Comparison of ENCODE assay signal across 26 cellular contexts in genomic region chr20:8242066-8242465, GRCh38.
"Had no signal": no experiment of that assay in that cellular context is flagged by ENCODE, and none has a peak within 500 bp of the region (broad histone marks: within the 10 kb centered on the region; RNA-seq: fewer than 3 reads in every experiment).

No MANE protein-coding gene starts in this region.

- H3K4me1 ChIP-seq: ascending aorta, foreskin keratinocyte, prostate gland, thyroid gland had no signal

- FAIRE-seq: endothelial cell of umbilical vein had no signal

- H3K4me3 ChIP-seq: ascending aorta, left lung, ovary, prostate gland, smooth muscle cell, thyroid gland, upper lobe of left lung, vagina had no signal

- H3K4me2 ChIP-seq: smooth muscle cell had no signal

- H3K27me3 ChIP-seq: ascending aorta, foreskin keratinocyte, left lung, ovary, thyroid gland, upper lobe of left lung, vagina had no signal

- H3K36me3 ChIP-seq: ascending aorta, left lung, ovary, prostate gland, thyroid gland, upper lobe of left lung, vagina, WERI-Rb-1 had no signal

- DNase-seq: activated CD4-positive, alpha-beta memory T cell treated with anti-CD3 and anti-CD28 coated beads, Interleukin-2, amount 10 ng/mL, durations not matched to agents 7 days and 5 days; activated CD4-positive, alpha-beta T cell treated with anti-CD3 and anti-CD28 coated beads, Interleukin-2, amount 10 ng/mL, durations not matched to agents 7 days and 5 days; activated CD4-positive, CD25-positive, alpha-beta regulatory T cell treated with anti-CD3 and anti-CD28 coated beads, Interleukin-2, amount 50 U/mL, for 72 hours; activated CD8-positive, alpha-beta memory T cell treated with anti-CD3 and anti-CD28 coated beads, Interleukin-2, amount 50 U/mL, for 48 hours; activated gamma-delta T cell; activated naive CD4-positive, alpha-beta T cell treated with anti-CD3 and anti-CD28 coated beads, Interleukin-2, amount 10 ng/mL, durations not matched to agents 7 days and 5 days; activated naive CD8-positive, alpha-beta T cell treated with anti-CD3 and anti-CD28 coated beads, Interleukin-2, amount 10 ng/mL, durations not matched to agents 7 days and 5 days; activated T-cell treated with anti-CD3 and anti-CD28 coated beads, Interleukin-2, amount 50 U/mL, for 24 hours; foreskin keratinocyte; left lung; naive B cell; ovary; retina; stimulated activated CD4-positive, alpha-beta T cell treated with anti-CD3 and anti-CD28 coated beads, Interleukin-1b, Interleukin-23, amount 100 ng/mL, for 48 hours; stimulated activated CD4-positive, alpha-beta T cell treated with anti-CD3 and anti-CD28 coated beads, Interleukin-4, amount 100 ng/mL, for 4 hours; stimulated activated CD8-positive, alpha-beta memory T cell treated with anti-CD3 and anti-CD28 coated beads, Interleukin-4, amount 100 ng/mL, for 48 hours; stimulated activated naive CD8-positive, alpha-beta T cell treated with anti-CD3 and anti-CD28 coated beads, Interleukin-15, amount 100 ng/mL, for 72 hours; T1000; thyroid gland; upper lobe of left lung; WERI-Rb-1 had no signal

- H3K27ac ChIP-seq: ascending aorta, foreskin keratinocyte, left lung, ovary, prostate gland, thyroid gland, upper lobe of left lung, vagina, WERI-Rb-1 had no signal
